ENCODE assay signal across 10 cellular contexts in the genomic region with DNA sequence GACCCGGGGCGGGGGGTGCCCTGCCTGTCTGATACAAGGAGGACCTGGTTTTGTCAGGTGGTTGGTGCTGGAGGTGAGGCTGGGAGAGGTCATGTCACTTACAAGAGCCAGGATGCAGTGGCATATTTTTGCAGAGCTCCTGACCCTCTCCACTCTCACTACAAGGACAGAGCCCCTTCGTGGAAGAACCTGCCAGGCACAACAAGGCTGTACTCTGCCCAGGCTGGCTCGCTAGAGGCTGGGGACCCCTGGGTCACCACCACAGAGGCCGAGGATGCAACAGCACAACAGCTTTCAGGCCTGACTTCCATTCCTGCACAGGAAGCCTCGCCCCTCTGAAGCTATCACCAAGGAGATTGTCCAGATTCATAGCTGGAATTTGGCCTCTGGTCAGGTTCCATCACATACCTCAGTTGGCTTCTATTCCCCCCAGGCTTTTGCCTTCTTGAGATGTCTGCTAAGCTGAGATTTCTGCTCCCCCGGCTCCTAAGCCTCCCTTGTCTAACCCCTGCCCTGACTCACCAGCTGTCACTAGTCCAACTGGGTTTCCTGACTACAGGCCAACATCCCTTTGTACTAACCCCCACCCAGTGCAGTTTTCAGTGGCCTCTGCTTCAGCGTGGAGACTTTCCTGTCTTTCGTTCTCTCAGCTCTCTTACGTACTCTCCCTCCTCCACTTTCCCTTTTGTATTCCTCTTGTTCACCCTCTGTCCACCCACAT.
DNase-seq lines count a peak whose midpoint lies in the region; ATAC-seq and TF ChIP-seq lines count a peak whose summit lies in the region.
"Had no signal": no experiment of that assay in that cellular context is flagged by ENCODE, and none has a peak within 500 bp of the region (broad histone marks: within the 10 kb centered on the region; RNA-seq: fewer than 3 reads in every experiment).

No MANE protein-coding gene starts in this region.

- H3K27ac ChIP-seq in colonic mucosa: peak overlapping the region; percentile 1
- H3K27ac ChIP-seq in liver (ENCODE audit: low read depth in 1 of 2, low read length in 2 of 2): peak overlapping the region in 1 of 2 donors; percentile 53

- intact Hi-C loops in colonic mucosa (cut with DNase I): no loop called here

- ATAC-seq in GM18520 (IDR thresholded peaks at IDR 0.05; ENCODE audit: unreplicated experiment) (no peak), HG02798 (IDR thresholded peaks at IDR 0.05; ENCODE audit: poor library complexity, unreplicated experiment) (no peak)

- H3K9me3 ChIP-seq in colonic mucosa (no peaks in the 10 kb centered on the region), liver (ENCODE audit: control insufficient read depth in 4 of 4, low read length in 3 of 4) (no peaks in the 10 kb centered on the region)

- TF ChIP-seq CTCF in colonic mucosa (IDR thresholded peaks at IDR 0.05): no peak
- TF ChIP-seq CTCF in liver (IDR thresholded peaks at IDR 0.05; ENCODE audit: low read depth, low read length, missing input control): no peak

- peak; percentile 88 for DNase-seq in HS-27A (ENCODE audit: low read depth)
- peak; percentile 72 for DNase-seq in colonic mucosa
- peak; percentile 89 for DNase-seq in stromal cell of bone marrow (ENCODE audit: low read depth)
- no peak for DNase-seq in NCI-H345 treated with DMSO at 0.1 percent for 48 hours (lab: John Stamatoyannopoulos, UW; ENCODE audit: unreplicated experiment)
- DNase-seq in activated CD4-positive, CD25-positive, alpha-beta regulatory T cell (lab: John Stamatoyannopoulos, UW): no peak
- DNase-seq: activated CD4-positive, alpha-beta memory T cell treated with anti-CD3 and anti-CD28 coated beads for 36 hours; Karpas-422 had no signal

- TF ChIP-seq RAD21 in liver (IDR thresholded peaks at IDR 0.05): peak; percentile 31 to 41

- H3K36me3 ChIP-seq in colonic mucosa (no peaks in the 10 kb centered on the region), liver (ENCODE audit: control insufficient read depth in 4 of 4, insufficient read depth in 3 of 4, low read depth in 1 of 4, low read length in 3 of 4) (peaks cover 0 to 24% (median 4%) of the 10 kb centered on the region in 4 donors)

- H3K9ac ChIP-seq in colonic mucosa (ENCODE audit: low read depth in 2 of 2, low read length in 2 of 2) (no peak overlapping the region), liver (ENCODE audit: low read depth in 1 of 2, low read length in 2 of 2) (no peak overlapping the region)

- 78% methylated on average over 10 of the region's 10 CpGs for WGBS in liver

- H3K4me3 ChIP-seq in colonic mucosa (no peak overlapping the region), liver (ENCODE audit: low read depth in 1 of 3, low read length in 3 of 3) (no peak overlapping the region)

- no peaks in the 10 kb centered on the region for H3K4me1 ChIP-seq in colonic mucosa
- no peaks in the 10 kb centered on the region for H3K4me1 ChIP-seq in liver (ENCODE audit: control insufficient read depth in 4 of 4, insufficient read depth in 4 of 4, low read length in 3 of 4)

- H3K27me3 ChIP-seq in colonic mucosa (no peaks in the 10 kb centered on the region), liver (ENCODE audit: control insufficient read depth in 4 of 4, insufficient read depth in 4 of 4, low read length in 3 of 4) (no peaks in the 10 kb centered on the region)

TF ChIP-seq in liver, 16 proteins besides CTCF, POLR2A, EP300 and RAD21:
- no peak for TF ChIP-seq GABPA (IDR thresholded peaks at IDR 0.05 in 1 of 2, conservative IDR thresholded peaks at IDR 0.05 in 1 of 2)
- TF ChIP-seq SP1 (IDR thresholded peaks at IDR 0.05): peak; percentile 14
- TF ChIP-seq TAF1 (conservative IDR thresholded peaks at IDR 0.05): no peak
- no peak for TF ChIP-seq MAX (IDR thresholded peaks at IDR 0.05)
- TF ChIP-seq FOXA2 (IDR thresholded peaks at IDR 0.05): no peak
- TF ChIP-seq NR2F2 (IDR thresholded peaks at IDR 0.05): peak; percentile 78
- peak; percentile 17 to 27 for TF ChIP-seq JUND (IDR thresholded peaks at IDR 0.05)
- TF ChIP-seq FOXA1 (IDR thresholded peaks at IDR 0.05): no peak
- TF ChIP-seq HNF4A (conservative IDR thresholded peaks at IDR 0.05): no peak
- TF ChIP-seq, protein P1, sequence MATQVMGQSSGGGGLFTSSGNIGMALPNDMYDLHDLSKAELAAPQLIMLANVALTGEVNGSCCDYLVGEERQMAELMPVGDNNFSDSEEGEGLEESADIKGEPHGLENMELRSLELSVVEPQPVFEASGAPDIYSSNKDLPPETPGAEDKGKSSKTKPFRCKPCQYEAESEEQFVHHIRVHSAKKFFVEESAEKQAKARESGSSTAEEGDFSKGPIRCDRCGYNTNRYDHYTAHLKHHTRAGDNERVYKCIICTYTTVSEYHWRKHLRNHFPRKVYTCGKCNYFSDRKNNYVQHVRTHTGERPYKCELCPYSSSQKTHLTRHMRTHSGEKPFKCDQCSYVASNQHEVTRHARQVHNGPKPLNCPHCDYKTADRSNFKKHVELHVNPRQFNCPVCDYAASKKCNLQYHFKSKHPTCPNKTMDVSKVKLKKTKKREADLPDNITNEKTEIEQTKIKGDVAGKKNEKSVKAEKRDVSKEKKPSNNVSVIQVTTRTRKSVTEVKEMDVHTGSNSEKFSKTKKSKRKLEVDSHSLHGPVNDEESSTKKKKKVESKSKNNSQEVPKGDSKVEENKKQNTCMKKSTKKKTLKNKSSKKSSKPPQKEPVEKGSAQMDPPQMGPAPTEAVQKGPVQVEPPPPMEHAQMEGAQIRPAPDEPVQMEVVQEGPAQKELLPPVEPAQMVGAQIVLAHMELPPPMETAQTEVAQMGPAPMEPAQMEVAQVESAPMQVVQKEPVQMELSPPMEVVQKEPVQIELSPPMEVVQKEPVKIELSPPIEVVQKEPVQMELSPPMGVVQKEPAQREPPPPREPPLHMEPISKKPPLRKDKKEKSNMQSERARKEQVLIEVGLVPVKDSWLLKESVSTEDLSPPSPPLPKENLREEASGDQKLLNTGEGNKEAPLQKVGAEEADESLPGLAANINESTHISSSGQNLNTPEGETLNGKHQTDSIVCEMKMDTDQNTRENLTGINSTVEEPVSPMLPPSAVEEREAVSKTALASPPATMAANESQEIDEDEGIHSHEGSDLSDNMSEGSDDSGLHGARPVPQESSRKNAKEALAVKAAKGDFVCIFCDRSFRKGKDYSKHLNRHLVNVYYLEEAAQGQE (IDR thresholded peaks at IDR 0.05): no peak
- no peak for TF ChIP-seq YY1 (IDR thresholded peaks at IDR 0.05)
- no peak for TF ChIP-seq EGR1 (IDR thresholded peaks at IDR 0.05; ENCODE audit: low read depth in 2 of 2)
- TF ChIP-seq RXRA (IDR thresholded peaks at IDR 0.05): peak in 1 of 2 donors; percentile 24
- no peak for TF ChIP-seq ATF3 (IDR thresholded peaks at IDR 0.05)
- no peak for TF ChIP-seq ZBTB33 (IDR thresholded peaks at IDR 0.05)
- no peak for TF ChIP-seq HNF4G (IDR thresholded peaks at IDR 0.05)

Comparison
In these comparisons a context has a peak if more than half of its experiments do, and no peak if none do; other contexts are left out.
1. DNase-seq: peak in HS-27A (single experiment), colonic mucosa (single experiment) and stromal cell of bone marrow (single experiment); none in NCI-H345 treated with DMSO at 0.1 percent for 48 hours (single experiment) and activated CD4-positive, CD25-positive, alpha-beta regulatory T cell (0 of 4).